In the genomic region with DNA sequence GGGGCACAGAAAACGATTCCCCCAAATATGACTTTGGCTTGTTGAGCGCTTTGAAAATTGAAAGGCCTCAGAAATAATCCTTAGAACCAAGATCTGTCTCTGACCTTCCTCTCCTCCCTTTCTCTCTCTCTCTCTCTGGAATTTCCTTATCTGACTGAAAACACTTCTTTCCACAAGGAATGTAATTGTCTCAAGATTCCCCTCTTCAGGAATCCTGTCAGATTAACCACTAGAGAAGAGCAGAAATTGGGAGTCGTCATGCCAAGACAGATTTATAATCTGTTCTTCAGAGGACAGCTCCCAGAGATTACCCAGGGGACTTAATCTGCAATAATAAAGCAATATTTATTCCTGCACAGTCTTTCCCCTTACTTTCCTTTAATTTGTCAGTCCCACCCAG, we compare ENCODE assay signal across 4 cellular contexts.
"Had no signal": no experiment of that assay in that cellular context is flagged by ENCODE, and none has a peak within 500 bp of the region (broad histone marks: within the 10 kb centered on the region; RNA-seq: fewer than 3 reads in every experiment).

No MANE protein-coding gene starts in this region.

- H3K4me3 ChIP-seq: GM23338 had no signal

- H3K4me2 ChIP-seq: GM23338 had no signal

- H3K27ac ChIP-seq: HL-60 had no signal

- DNase-seq: H9, HCEC 1CT had no signal
